ENCODE assay signal across 8 cellular contexts in the genomic region with DNA sequence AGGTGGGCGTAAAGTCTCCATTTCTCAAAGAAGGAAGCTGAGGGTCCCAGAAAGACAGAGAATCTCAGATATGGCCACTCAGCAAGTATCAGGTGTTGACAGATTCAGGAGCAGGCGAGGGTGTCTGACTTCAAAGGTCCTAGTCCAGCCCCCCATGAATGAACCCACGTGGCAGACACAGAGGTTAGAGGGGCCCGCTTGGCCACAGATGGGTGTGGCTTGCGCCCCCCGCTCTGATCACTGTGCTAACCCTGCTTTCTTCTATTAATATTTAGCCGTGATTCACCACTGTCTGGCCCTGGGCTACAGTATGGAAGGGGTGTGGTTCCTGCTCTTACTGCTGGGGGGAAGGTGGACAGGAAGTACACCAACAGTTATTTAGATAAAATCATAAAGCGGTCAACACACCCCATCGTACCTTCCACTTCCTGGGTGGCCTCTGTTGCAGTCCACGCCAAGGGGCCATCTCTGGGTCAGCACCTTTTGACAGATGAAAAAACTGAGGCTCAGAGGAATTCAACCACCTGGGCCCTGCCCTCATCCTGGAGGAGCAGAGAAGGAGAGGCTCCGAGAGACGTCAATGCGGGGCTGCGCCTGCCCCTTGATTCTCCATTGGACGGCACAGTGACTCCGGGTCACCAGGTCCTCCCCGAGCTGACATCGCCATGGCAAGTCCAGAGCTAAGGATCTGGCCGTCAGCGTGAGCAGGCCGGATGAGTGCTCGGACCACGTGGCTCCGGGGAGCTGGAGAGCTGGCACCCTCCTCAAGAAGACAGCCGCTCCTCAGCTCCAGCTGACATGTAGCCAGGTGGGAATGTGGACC.
DNase-seq lines count a peak whose midpoint lies in the region; ATAC-seq, FAIRE-seq and TF ChIP-seq lines count a peak whose summit lies in the region.

No MANE protein-coding gene starts in this region.

- intact Hi-C loops in posterior vena cava (cut with DNase I), result loop anchor here (2.0 to 5.0 kb wide), 3 partner anchors 835 to 959 kb away; no protein-coding TSS in a partner anchor

- no peaks in the 10 kb centered on the region for H3K36me3 Mint-ChIP-seq in chondrocyte (ENCODE audit: low read depth)

- peak overlapping the region; percentile 90 for H3K27ac Mint-ChIP-seq in chondrocyte (ENCODE audit: unreplicated experiment)

- no peak for ATAC-seq in omental fat pad (ENCODE audit: low FRiP score)

- no peak; the same call in 1 of the 2 replicates for TF ChIP-seq CTCF in Loucy (conservative IDR thresholded peaks at IDR 0.05; ENCODE audit: low read length)
- TF ChIP-seq CTCF in chondrocyte (IDR thresholded peaks at IDR 0.05), result peak; percentile 56
- no peak for TF ChIP-seq CTCF in GM10266 (IDR thresholded peaks at IDR 0.05; ENCODE audit: control insufficient read depth, insufficient read depth, low read depth, missing control alignments)
- TF ChIP-seq CTCF in omental fat pad (IDR thresholded peaks at IDR 0.05), result no peak
- no peak for TF ChIP-seq CTCF in D721Med (IDR thresholded peaks at IDR 0.05; ENCODE audit: insufficient read depth, missing control alignments)

- FAIRE-seq in D721Med (lab: Jason Lieb, UNC), result no peak

- no peaks in the 10 kb centered on the region for H3K9me3 Mint-ChIP-seq in chondrocyte (ENCODE audit: low read depth)

- H3K79me2 ChIP-seq in Loucy (ENCODE audit: insufficient read depth, low read length), result no peaks in the 10 kb centered on the region

- no peaks in the 10 kb centered on the region for H3K27me3 ChIP-seq in Loucy (ENCODE audit: insufficient read depth, low read length, poor library complexity, severe bottlenecking)

- no peaks in the 10 kb centered on the region for H4K20me1 ChIP-seq in Loucy (ENCODE audit: insufficient read depth, low read length, poor library complexity, severe bottlenecking)

- H3K4me1 ChIP-seq in Loucy (ENCODE audit: insufficient read depth, low read length, poor library complexity, severe bottlenecking), result peaks cover 6% of the 10 kb centered on the region

- no peak overlapping the region for H3K4me3 ChIP-seq in Loucy (ENCODE audit: low read length, poor library complexity, severe bottlenecking)

- 0 out of 2 replicates have a peak, but pooled peaks cover 6% of the 10 kb centered on the region for H3K36me3 ChIP-seq in Loucy (ENCODE audit: insufficient read depth, low read length)

- H3K9me3 ChIP-seq in Loucy (ENCODE audit: insufficient read depth, low read depth, low read length), result no peaks in the 10 kb centered on the region

- DNase-seq in GM03348 (ENCODE audit: low spot score) (peak; percentile 55), chondrocyte (ENCODE audit: low spot score) (peak; percentile 92), posterior vena cava (ENCODE audit: low spot score) (peak; percentile 78), medulla oblongata (ENCODE audit: extremely low spot score) (no peak), GM10266 (ENCODE audit: extremely low spot score) (no peak), omental fat pad (ENCODE audit: low spot score) (no peak), D721Med (ENCODE audit: insufficient read length, low spot score) (no peak)

- peak overlapping the region; percentile 53 for H3K4me2 ChIP-seq in Loucy (ENCODE audit: low read depth, low read length, poor library complexity, severe bottlenecking)

- no peaks in the 10 kb centered on the region for H3K27me3 Mint-ChIP-seq in chondrocyte (ENCODE audit: low read depth)

- H3F3A ChIP-seq in Loucy (ENCODE audit: low read depth), result no peaks in the 10 kb centered on the region

- peak overlapping the region; percentile 30 for H3K9ac ChIP-seq in Loucy (ENCODE audit: low read depth, low read length, poor library complexity, severe bottlenecking)

- H3K9me2 ChIP-seq in Loucy (replicated peaks; ENCODE audit: low read depth, low read length), result no peaks in the 10 kb centered on the region

- peak overlapping the region; percentile 77 for H3K4me3 Mint-ChIP-seq in chondrocyte (ENCODE audit: unreplicated experiment)

- H3K4me1 Mint-ChIP-seq in chondrocyte (ENCODE audit: low read depth), result peaks cover 32% of the 10 kb centered on the region

- H2AFZ ChIP-seq in Loucy (ENCODE audit: low read length), result no peak overlapping the region

Comparison
In these comparisons a context has a peak if more than half of its experiments do, and no peak if none do; other contexts are left out.
1. DNase-seq: peak in GM03348 (single experiment), chondrocyte (single experiment) and posterior vena cava (single experiment); none in medulla oblongata (single experiment), GM10266 (single experiment), omental fat pad (single experiment) and D721Med (single experiment).